ENCODE assay signal across 9 cellular contexts in genomic region chr1:197198911-197199310, GRCh38. TPM values are rescaled to one million over a fixed set of nuclear protein-coding genes. Genes with fewer than 3 reads are reported as not detected.
A peak's percentile ranks its signal among the peaks of the same experiment; 100 is the strongest.
DNase-seq lines count a peak whose midpoint lies in the region; ATAC-seq, FAIRE-seq and TF ChIP-seq lines count a peak whose summit lies in the region.
"Had no signal": no experiment of that assay in that cellular context is flagged by ENCODE, and none has a peak within 500 bp of the region (broad histone marks: within the 10 kb centered on the region; RNA-seq: fewer than 3 reads in every experiment).

No MANE protein-coding gene starts in this region.

- H3K4me3 Mint-ChIP-seq in activated naive CD8-positive, alpha-beta T cell treated with anti-CD3 and anti-CD28 coated beads, Interleukin-2, amount 50 U/mL, for 24 hours = peak overlapping the region; percentile 96
- H3K4me3 Mint-ChIP-seq in type B pancreatic cell = peak overlapping the region; percentile 97

- H3K27ac ChIP-seq in left ventricle myocardium inferior (replicated peaks) = no peak overlapping the region
- H3K27ac ChIP-seq in HepG2 (ENCODE audit: extremely low read length, insufficient read depth, low read length) = no peak overlapping the region
- H3K27ac ChIP-seq: prostate gland had no signal

- peak overlapping the region; percentile 13; the same call in 1 of the 2 replicates for H3K9ac ChIP-seq in HepG2 (ENCODE audit: insufficient read depth, low read depth, low read length)

- no peak overlapping the region for H3K27ac Mint-ChIP-seq in activated naive CD8-positive, alpha-beta T cell treated with anti-CD3 and anti-CD28 coated beads, Interleukin-2, amount 50 U/mL, for 24 hours
- H3K27ac Mint-ChIP-seq in type B pancreatic cell = no peak overlapping the region

- no peak for FAIRE-seq in HepG2 (lab: Jason Lieb, UNC)
- no peak for FAIRE-seq in GM12892 (lab: Jason Lieb, UNC)

- no peaks in the 10 kb centered on the region for H3K36me3 ChIP-seq in left ventricle myocardium inferior
- no peaks in the 10 kb centered on the region for H3K36me3 ChIP-seq in HepG2 (replicated peaks in 1 of 2; ENCODE audit: control insufficient read depth in 1 of 2, insufficient read depth in 2 of 2, low read length in 2 of 2)
- H3K36me3 ChIP-seq: prostate gland had no signal

- POLR2A ChIA-PET in HepG2 (lab: Yijun Ruan, JAX) = no interaction called here

- in situ Hi-C loops in HepG2 (cut with HindIII; ENCODE audit: extremely low pct_ligation_motif_present, low pct_unique_long_range_greater_than_20kb) = no loop called here

- H3K27me3 Mint-ChIP-seq in activated naive CD8-positive, alpha-beta T cell treated with anti-CD3 and anti-CD28 coated beads, Interleukin-2, amount 50 U/mL, for 24 hours = peaks cover 2% of the 10 kb centered on the region
- H3K27me3 Mint-ChIP-seq in type B pancreatic cell = no peaks in the 10 kb centered on the region

- TF ChIP-seq CTCF in left ventricle myocardium inferior (IDR thresholded peaks at IDR 0.05; ENCODE audit: borderline replicate concordance) = no peak
- TF ChIP-seq CTCF in HepG2 (CRISPR knock-in tag; IDR thresholded peaks at IDR 0.05) = no peak
- TF ChIP-seq CTCF in type B pancreatic cell (conservative IDR thresholded peaks at IDR 0.05) = no peak

- H3K27me3 ChIP-seq in left ventricle myocardium inferior (ENCODE audit: low read depth) = no peaks in the 10 kb centered on the region
- no peaks in the 10 kb centered on the region for H3K27me3 ChIP-seq in HepG2 (ENCODE audit: control insufficient read depth in 1 of 2, insufficient read depth in 2 of 2, low read length in 2 of 2)

- DNase-seq in left ventricle myocardium inferior (no peak), Right ventricle myocardium inferior (ENCODE audit: missing footprints) (no peak), HepG2 (ENCODE audit: low spot score) (no peak), type B pancreatic cell (ENCODE audit: extremely low spot score, unreplicated experiment) (no peak), NCI-H2227 (lab: John Stamatoyannopoulos, UW; ENCODE audit: unreplicated experiment) (no peak), SHP77 (lab: John Stamatoyannopoulos, UW) (no peak), GM12892 (ENCODE audit: insufficient read length) (no peak)
- DNase-seq in activated naive CD8-positive, alpha-beta T cell treated with anti-CD3 and anti-CD28 coated beads, Interleukin-2, amount 50 U/mL, for 24 hours = no peak

- CTCF ChIA-PET in HepG2 (lab: Yijun Ruan, JAX; ENCODE audit: low intra/inter-chr PET ratio, low total read pairs) = no interaction called here

- peaks cover 5% of the 10 kb centered on the region for H3K36me3 Mint-ChIP-seq in activated naive CD8-positive, alpha-beta T cell treated with anti-CD3 and anti-CD28 coated beads, Interleukin-2, amount 50 U/mL, for 24 hours (ENCODE audit: low read depth)
- peaks cover 16% of the 10 kb centered on the region for H3K36me3 Mint-ChIP-seq in type B pancreatic cell

- no TSS peak for BruUV-seq in HepG2 (replicated peaks; lab: Mats Ljungman, UMichigan)

- H2AFZ ChIP-seq in HepG2 (ENCODE audit: low read length) = no peak overlapping the region

- H3K4me2 ChIP-seq in HepG2 (ENCODE audit: low read depth, low read length) = peak overlapping the region; percentile 78

- TF ChIP-seq POLR2A in HepG2 (IDR thresholded peaks at IDR 0.05; ENCODE audit: insufficient read depth in 1 of 2, low read depth in 2 of 2, low read length in 2 of 2) (no peak), GM12892 (IDR thresholded peaks at IDR 0.05; ENCODE audit: low read depth, low read length) (no peak)

- 72% methylated on average over 2 of the region's 2 CpGs for WGBS in HepG2 (ENCODE audit: low lambda C conversion rate)

- ATAC-seq in Right ventricle myocardium inferior (no peak), HepG2 (no peak)
- no peak for ATAC-seq in activated naive CD8-positive, alpha-beta T cell treated with anti-CD3 and anti-CD28 coated beads, Interleukin-2, amount 50 U/mL, for 24 hours

- H3K4me1 Mint-ChIP-seq in activated naive CD8-positive, alpha-beta T cell treated with anti-CD3 and anti-CD28 coated beads, Interleukin-2, amount 50 U/mL, for 24 hours = peaks cover 75% of the 10 kb centered on the region
- peaks cover 41% of the 10 kb centered on the region for H3K4me1 Mint-ChIP-seq in type B pancreatic cell (ENCODE audit: unreplicated experiment)

- intact Hi-C loops in left ventricle myocardium inferior (cut with micrococcal nuclease) = no loop called here
- intact Hi-C loops in Right ventricle myocardium inferior (cut with DNase I) = no loop called here
- intact Hi-C loops in HepG2 (cut with micrococcal nuclease; ENCODE audit: unreplicated experiment) = no loop called here

- 0 out of 2 replicates have a peak, but pooled peaks cover 2% of the 10 kb centered on the region for H4K20me1 ChIP-seq in HepG2 (ENCODE audit: insufficient read depth, low read length)

- no peaks in the 10 kb centered on the region for H3K9me3 ChIP-seq in left ventricle myocardium inferior (replicated peaks)
- H3K9me3 ChIP-seq in HepG2 (ENCODE audit: low read length) = no peaks in the 10 kb centered on the region
- H3K9me3 ChIP-seq: prostate gland had no signal

- H3K4me1 ChIP-seq in left ventricle myocardium inferior = peaks cover 79% of the 10 kb centered on the region
- peaks cover 53% of the 10 kb centered on the region for H3K4me1 ChIP-seq in HepG2 (ENCODE audit: insufficient read depth, low read length)
- H3K4me1 ChIP-seq: prostate gland had no signal

- H3K4me3 ChIP-seq in left ventricle myocardium inferior (peak overlapping the region; percentile 94), HepG2 (replicated peaks in 1 of 3; ENCODE audit: insufficient read depth in 1 of 3, low read depth in 2 of 3, low read length in 3 of 3) (peak overlapping the region; percentile 9 to 50 (median 39); a peak in 3 of 6 replicates)
- H3K4me3 ChIP-seq: prostate gland had no signal

- TF ChIP-seq EP300 in HepG2 (IDR thresholded peaks at IDR 0.05; ENCODE audit: low read depth in 2 of 2, low read length in 2 of 2) = no peak
- TF ChIP-seq EP300 in HepG2 (CRISPR knock-in tag; IDR thresholded peaks at IDR 0.05; ENCODE audit: borderline replicate concordance) = no peak

- no peaks in the 10 kb centered on the region for H3K9me3 Mint-ChIP-seq in activated naive CD8-positive, alpha-beta T cell treated with anti-CD3 and anti-CD28 coated beads, Interleukin-2, amount 50 U/mL, for 24 hours
- H3K9me3 Mint-ChIP-seq in type B pancreatic cell = no peaks in the 10 kb centered on the region

- TF ChIP-seq RAD21 in HepG2 (CRISPR knock-in tag; IDR thresholded peaks at IDR 0.05) = no peak

- H3K79me2 ChIP-seq in HepG2 (ENCODE audit: insufficient read depth, low read length) = peaks cover 22% of the 10 kb centered on the region

RNA-seq across cellular contexts. Expression of gene ZBTB41, which starts 2.2 kb away (rescaled TPM):
- 9.5 TPM for total RNA-seq in left ventricle myocardium inferior
- 8.6 TPM for total RNA-seq in Right ventricle myocardium inferior
- 6.3 and 10.7 TPM in 2 replicates for total RNA-seq in HepG2 (2016; rRNA removed; fragmentation: Illumina TruSeq; extraction: Trizol)
- 1.0 and 1.1 TPM in 2 replicates for total RNA-seq in HepG2 (2016; cell fraction: cytosol; rRNA removed; fragmentation: Illumina TruSeq; extraction: Trizol; ENCODE audit: low read depth)
- total RNA-seq in HepG2 (2016; cell fraction: insoluble cytoplasmic fraction; rRNA removed; fragmentation: Illumina TruSeq; extraction: Trizol) = 6.1 and 10.2 TPM in 2 replicates
- total RNA-seq in HepG2 (2016; cell fraction: membrane; rRNA removed; fragmentation: Illumina TruSeq; extraction: Trizol) = 1.9 and 2.2 TPM in 2 replicates
- 10.0 and 10.9 TPM in 2 replicates for total RNA-seq in HepG2 (2016; cell fraction: nucleus; rRNA removed; fragmentation: Illumina TruSeq; extraction: Trizol)
- polyA plus RNA-seq in HepG2 (2011; rRNA removed) = 1.2 and 1.6 TPM in 2 replicates
- 0.47 and 0.87 TPM in 2 replicates for polyA plus RNA-seq in HepG2 (2011; cell fraction: cytosol; rRNA removed)
- polyA plus RNA-seq in HepG2 (2011; cell fraction: nucleus; rRNA removed) = 1.3 and 1.5 TPM in 2 replicates
- polyA plus RNA-seq in HepG2 (2012) = 1.8 and 1.9 TPM in 2 replicates
- 0.07 TPM in 2 replicates for polyA plus RNA-seq in HepG2 (2016; cell fraction: cytosol; fragmentation: Illumina TruSeq; extraction: Trizol; ENCODE audit: low read depth)
- polyA plus RNA-seq in HepG2 (2016; cell fraction: insoluble cytoplasmic fraction; fragmentation: Illumina TruSeq; extraction: Trizol; ENCODE audit: low read depth) = 3.4 and 4.0 TPM in 2 replicates
- polyA plus RNA-seq in HepG2 (2016; cell fraction: membrane; fragmentation: Illumina TruSeq; extraction: Trizol; ENCODE audit: low read depth) = 0.38 and 0.42 TPM in 2 replicates
- 4.7 and 5.7 TPM in 2 replicates for polyA plus RNA-seq in HepG2 (2016; cell fraction: nucleus; fragmentation: Illumina TruSeq; extraction: Trizol; ENCODE audit: insufficient read depth, low read depth)
- polyA minus RNA-seq in HepG2 (2011; rRNA and poly(A)+ RNA removed; ENCODE audit: low replicate concordance) = 2.7 and 11.0 TPM in 2 replicates
- polyA minus RNA-seq in HepG2 (2011; cell fraction: cytosol; rRNA and poly(A)+ RNA removed) = 2.6 and 4.8 TPM in 2 replicates
- polyA minus RNA-seq in HepG2 (2011; cell fraction: nucleus; rRNA and poly(A)+ RNA removed) = 17.0 and 17.5 TPM in 2 replicates
- total RNA-seq in type B pancreatic cell (ENCODE audit: low replicate concordance) = 13.1 and 17.6 TPM in 2 replicates
- 2.2 TPM for polyA plus RNA-seq in GM12892 (2012; ENCODE audit: missing spikeins)

RNA-seq across cellular contexts. Expression of gene ASPM, which starts 52.4 kb away (rescaled TPM):
- total RNA-seq in left ventricle myocardium inferior (0.44 TPM), Right ventricle myocardium inferior (0.35 TPM), HepG2 (2016; rRNA removed; fragmentation: Illumina TruSeq; extraction: Trizol) (29.1 and 35.8 TPM in 2 replicates), type B pancreatic cell (ENCODE audit: low replicate concordance) (13.0 and 38.6 TPM in 2 replicates)
- 1.6 and 2.1 TPM in 2 replicates for total RNA-seq in HepG2 (2016; cell fraction: cytosol; rRNA removed; fragmentation: Illumina TruSeq; extraction: Trizol; ENCODE audit: low read depth)
- 27.3 and 33.8 TPM in 2 replicates for total RNA-seq in HepG2 (2016; cell fraction: insoluble cytoplasmic fraction; rRNA removed; fragmentation: Illumina TruSeq; extraction: Trizol)
- 4.8 and 6.2 TPM in 2 replicates for total RNA-seq in HepG2 (2016; cell fraction: membrane; rRNA removed; fragmentation: Illumina TruSeq; extraction: Trizol)
- 106 and 107 TPM in 2 replicates for total RNA-seq in HepG2 (2016; cell fraction: nucleus; rRNA removed; fragmentation: Illumina TruSeq; extraction: Trizol)
- polyA plus RNA-seq in HepG2 (2011; rRNA removed) = 4.2 and 7.7 TPM in 2 replicates
- polyA plus RNA-seq in HepG2 (2011; cell fraction: cytosol; rRNA removed) = 1.6 and 1.9 TPM in 2 replicates
- 7.6 and 8.3 TPM in 2 replicates for polyA plus RNA-seq in HepG2 (2011; cell fraction: nucleus; rRNA removed)
- 5.7 and 11.2 TPM in 2 replicates for polyA plus RNA-seq in HepG2 (2012)
- polyA plus RNA-seq in HepG2 (2016; cell fraction: cytosol; fragmentation: Illumina TruSeq; extraction: Trizol; ENCODE audit: low read depth) = 0.29 and 0.42 TPM in 2 replicates
- 14.1 and 15.2 TPM in 2 replicates for polyA plus RNA-seq in HepG2 (2016; cell fraction: insoluble cytoplasmic fraction; fragmentation: Illumina TruSeq; extraction: Trizol; ENCODE audit: low read depth)
- polyA plus RNA-seq in HepG2 (2016; cell fraction: membrane; fragmentation: Illumina TruSeq; extraction: Trizol; ENCODE audit: low read depth) = 1.1 and 1.3 TPM in 2 replicates
- polyA plus RNA-seq in HepG2 (2016; cell fraction: nucleus; fragmentation: Illumina TruSeq; extraction: Trizol; ENCODE audit: insufficient read depth, low read depth) = 68.0 and 76.0 TPM in 2 replicates
- polyA minus RNA-seq in HepG2 (2011; rRNA and poly(A)+ RNA removed; ENCODE audit: low replicate concordance) = 5.4 and 39.3 TPM in 2 replicates
- polyA minus RNA-seq in HepG2 (2011; cell fraction: cytosol; rRNA and poly(A)+ RNA removed) = 9.2 and 12.6 TPM in 2 replicates
- polyA minus RNA-seq in HepG2 (2011; cell fraction: nucleus; rRNA and poly(A)+ RNA removed) = 53.3 and 75.3 TPM in 2 replicates
- 10.7 TPM for polyA plus RNA-seq in GM12892 (2012; ENCODE audit: missing spikeins)
